ENCODE assay signal across 14 cellular contexts in genomic region chr17:63150994-63151464, GRCh38.
DNase-seq lines count a peak whose midpoint lies in the region; ATAC-seq lines count a peak whose summit lies in the region.
"Had no signal": no experiment of that assay in that cellular context is flagged by ENCODE, and none has a peak within 500 bp of the region (broad histone marks: within the 10 kb centered on the region; RNA-seq: fewer than 3 reads in every experiment).

No MANE protein-coding gene starts in this region.

- H3K9me3 Mint-ChIP-seq in activated T-helper 17 cell treated with anti-CD3 and anti-CD28 coated beads, Interleukin-2, amount 50 U/mL, for 72 hours, result no peaks in the 10 kb centered on the region
- H3K9me3 Mint-ChIP-seq: activated naive CD4-positive, alpha-beta T cell treated with anti-CD3 and anti-CD28 coated beads, Interleukin-2, amount 50 U/mL, for 72 hours had no signal

- H3K4me1 ChIP-seq in iPS-18a (ENCODE audit: control insufficient read depth, low read depth, low read length), result peaks cover 39% of the 10 kb centered on the region
- H3K4me1 ChIP-seq: Peyer's patch, upper lobe of right lung had no signal

- peak; percentile 22 for DNase-seq in NCI-H1105 treated with DMSO at 0.1 percent for 48 hours (lab: John Stamatoyannopoulos, UW)
- no peak for DNase-seq in NCI-H1105 (lab: John Stamatoyannopoulos, UW)
- DNase-seq in superior temporal gyrus (ENCODE audit: extremely low spot score), result peak; percentile 66
- no peak for DNase-seq in GOT3 (lab: John Stamatoyannopoulos, UW)
- DNase-seq in activated CD8-positive, alpha-beta memory T cell treated with anti-CD3 and anti-CD28 coated beads, Interleukin-2, amount 50 U/mL, for 4 hours, result no peak
- DNase-seq in HUDEP-2 (lab: John Stamatoyannopoulos, UW; ENCODE audit: unreplicated experiment in 76 of 76), result no peak
- DNase-seq: GDM1; Peyer's patch; stimulated activated CD4-positive, alpha-beta T cell treated with anti-CD3 and anti-CD28 coated beads, Interleukin-2, amount 100 ng/mL, for 24 hours; upper lobe of right lung had no signal

- no peak overlapping the region for H3K27ac ChIP-seq in iPS-18a (ENCODE audit: low read length)
- H3K27ac ChIP-seq: 22Rv1, upper lobe of right lung had no signal

- no peaks in the 10 kb centered on the region for H3K36me3 Mint-ChIP-seq in activated T-helper 17 cell treated with anti-CD3 and anti-CD28 coated beads, Interleukin-2, amount 50 U/mL, for 72 hours (ENCODE audit: low read depth)
- H3K36me3 Mint-ChIP-seq: activated naive CD4-positive, alpha-beta T cell treated with anti-CD3 and anti-CD28 coated beads, Interleukin-2, amount 50 U/mL, for 72 hours had no signal

- H3K9me3 ChIP-seq in iPS-18a (ENCODE audit: control insufficient read depth, low read depth, low read length), result no peaks in the 10 kb centered on the region
- H3K9me3 ChIP-seq: Peyer's patch, upper lobe of right lung had no signal

- H3K4me1 Mint-ChIP-seq in activated T-helper 17 cell treated with anti-CD3 and anti-CD28 coated beads, Interleukin-2, amount 50 U/mL, for 72 hours, result no peaks in the 10 kb centered on the region

- no peak for ATAC-seq in activated T-helper 17 cell treated with anti-CD3 and anti-CD28 coated beads, Interleukin-2, amount 50 U/mL, for 72 hours (replicated peaks)
- ATAC-seq: activated naive CD4-positive, alpha-beta T cell treated with anti-CD3 and anti-CD28 coated beads, Interleukin-2, amount 50 U/mL, for 72 hours; upper lobe of right lung had no signal

- no peaks in the 10 kb centered on the region for H3K36me3 ChIP-seq in iPS-18a (ENCODE audit: control insufficient read depth, low read depth, low read length)
- H3K36me3 ChIP-seq: Peyer's patch, upper lobe of right lung had no signal

- H3K27me3 Mint-ChIP-seq in activated T-helper 17 cell treated with anti-CD3 and anti-CD28 coated beads, Interleukin-2, amount 50 U/mL, for 72 hours, result no peaks in the 10 kb centered on the region

- peak overlapping the region; percentile 61 for H3K27ac Mint-ChIP-seq in activated T-helper 17 cell treated with anti-CD3 and anti-CD28 coated beads, Interleukin-2, amount 50 U/mL, for 72 hours
- H3K27ac Mint-ChIP-seq: activated naive CD4-positive, alpha-beta T cell treated with anti-CD3 and anti-CD28 coated beads, Interleukin-2, amount 50 U/mL, for 72 hours had no signal

- H3K4me3 Mint-ChIP-seq in activated T-helper 17 cell treated with anti-CD3 and anti-CD28 coated beads, Interleukin-2, amount 50 U/mL, for 72 hours, result no peak overlapping the region

- no peak overlapping the region for H3K9ac ChIP-seq in iPS-18a (ENCODE audit: low read length)

- peak overlapping the region; percentile 19 for H3K4me3 ChIP-seq in iPS-18a (ENCODE audit: low read length)
- H3K4me3 ChIP-seq: Peyer's patch, upper lobe of right lung had no signal

- no peaks in the 10 kb centered on the region for H3K27me3 ChIP-seq in iPS-18a (ENCODE audit: control insufficient read depth, insufficient read depth, low read length)
- H3K27me3 ChIP-seq: Peyer's patch, upper lobe of right lung had no signal

Comparison
In these comparisons a context has a peak if more than half of its experiments do, and no peak if none do; other contexts are left out.
1. DNase-seq: peak in NCI-H1105 treated with DMSO at 0.1 percent for 48 hours (single experiment) and superior temporal gyrus (single experiment); none in NCI-H1105 (single experiment), GOT3 (single experiment), activated CD8-positive, alpha-beta memory T cell treated with anti-CD3 and anti-CD28 coated beads, Interleukin-2, amount 50 U/mL, for 4 hours (single experiment) and HUDEP-2 (0 of 76).